In genomic region chr5:111834926-111835599, GRCh38 we compare ENCODE assay signal across 20 cellular contexts.
DNase-seq lines count a peak whose midpoint lies in the region; ATAC-seq, FAIRE-seq and TF ChIP-seq lines count a peak whose summit lies in the region.
"Had no signal": no experiment of that assay in that cellular context is flagged by ENCODE, and none has a peak within 500 bp of the region (broad histone marks: within the 10 kb centered on the region; RNA-seq: fewer than 3 reads in every experiment).

No MANE protein-coding gene starts in this region.

- no peaks in the 10 kb centered on the region for H3K36me3 Mint-ChIP-seq in natural killer cell treated with Interleukin-12 subunit alpha and Interleukin-12 subunit beta and Interleukin-15 and Interleukin-18, amount 100 ng/mL, for 72 hours
- H3K36me3 Mint-ChIP-seq: CD14-positive monocyte; stimulated activated naive B cell treated with anti-CD40 and anti-IgM and Interleukin-4, amounts not matched to agents 10 μg/mL and 1 μg/mL and 100 μg/mL, for 72 hours had no signal

- no peaks in the 10 kb centered on the region for H3K9me3 Mint-ChIP-seq in natural killer cell treated with Interleukin-12 subunit alpha and Interleukin-12 subunit beta and Interleukin-15 and Interleukin-18, amount 100 ng/mL, for 72 hours
- H3K9me3 Mint-ChIP-seq: stimulated activated naive B cell treated with anti-CD40 and anti-IgM and Interleukin-4, amounts not matched to agents 10 μg/mL and 1 μg/mL and 100 μg/mL, for 72 hours had no signal

- H3K9me3 ChIP-seq in GM12878 (replicated peaks; ENCODE audit: control insufficient read depth, insufficient read depth, low read length) = no peaks in the 10 kb centered on the region; the same call in 2 of the 3 replicates
- H3K9me3 ChIP-seq: gastroesophageal sphincter, HAP-1, left lung, prostate gland had no signal

- SMC1A ChIA-PET in GM12878 (lab: Charles Lee; ENCODE audit: uncharacterized antibody, unreplicated experiment) = interaction anchor here (0.9 to 1.0 kb wide), 4 partner anchors 14 to 311 kb away, joined by 3 to 7 read pairs (median 4); no protein-coding TSS in a partner anchor

- in situ Hi-C loops in GM12878 (cut with MboI) = no loop called here

- H2AFZ ChIP-seq in GM12878 (ENCODE audit: control insufficient read depth, low read depth, low read length) = no peak overlapping the region

- H3K4me1 ChIP-seq in GM12878 (ENCODE audit: control insufficient read depth, insufficient read depth, low read length) = no peaks in the 10 kb centered on the region
- H3K4me1 ChIP-seq: gastroesophageal sphincter, HAP-1, left lung, prostate gland had no signal

- no peaks in the 10 kb centered on the region for H3K4me1 Mint-ChIP-seq in natural killer cell treated with Interleukin-12 subunit alpha and Interleukin-12 subunit beta and Interleukin-15 and Interleukin-18, amount 100 ng/mL, for 72 hours (ENCODE audit: low read depth in 2 of 2)
- H3K4me1 Mint-ChIP-seq: stimulated activated naive B cell treated with anti-CD40 and anti-IgM and Interleukin-4, amounts not matched to agents 10 μg/mL and 1 μg/mL and 100 μg/mL, for 72 hours had no signal

- no peak for TF ChIP-seq POLR2A in GM12878 (IDR thresholded peaks at IDR 0.05; ENCODE audit: low read depth, low read length)

- DNase-seq in GM03348 (ENCODE audit: low spot score) (peak; percentile 42), LHCN-M2 (ENCODE audit: low read depth) (peak; percentile 10), GM12878 (ENCODE audit: low read depth, low spot score) (no peak), lung microvascular endothelial cell (ENCODE audit: low read depth in 2 of 2) (peak; percentile 3 to 7)
- DNase-seq in natural killer cell treated with Interleukin-12 subunit alpha and Interleukin-12 subunit beta and Interleukin-15 and Interleukin-18, amount 100 ng/mL, for 72 hours (ENCODE audit: low spot score) = no peak
- no peak for DNase-seq in stimulated activated naive CD4-positive, alpha-beta T cell treated with Interleukin-2 at 50 U/mL for 16 hours (lab: John Stamatoyannopoulos, UW)
- DNase-seq: activated naive CD4-positive, alpha-beta T cell treated with anti-CD3 and anti-CD28 coated beads, Interleukin-2, amount 50 U/mL, for 16 hours; central memory CD4-positive, alpha-beta T cell; effector CD8-positive, alpha-beta T cell; left lung; NCI-H1930; NCI-H524 treated with DMSO at 0.1 percent for 48 hours; stimulated activated naive B cell treated with anti-CD40 and anti-IgM and Interleukin-4, amounts not matched to agents 10 μg/mL and 1 μg/mL and 100 μg/mL, for 72 hours; trophoblast cell had no signal

- H3K27ac ChIP-seq in GM12878 (ENCODE audit: control insufficient read depth, insufficient read depth) = no peak overlapping the region
- H3K27ac ChIP-seq: gastroesophageal sphincter, left lung, prostate gland had no signal

- POLR2A ChIA-PET in GM12878 (lab: Charles Lee) = no interaction called here

- no TSS peak for BruUV-seq in GM12878 (replicated peaks; lab: Mats Ljungman, UMichigan)

- ATAC-seq in GM12878 (peak; percentile 51; the same call in 2 of the 3 replicates), HG03457 (IDR thresholded peaks at IDR 0.05; ENCODE audit: unreplicated experiment) (no peak), GM19463 (IDR thresholded peaks at IDR 0.05; ENCODE audit: unreplicated experiment) (no peak)
- ATAC-seq in natural killer cell treated with Interleukin-12 subunit alpha and Interleukin-12 subunit beta and Interleukin-15 and Interleukin-18, amount 100 ng/mL, for 72 hours = no peak
- ATAC-seq: gastroesophageal sphincter, left lung had no signal

- H3K27me3 ChIP-seq in GM12878 (replicated peaks in 1 of 2; ENCODE audit: control insufficient read depth in 2 of 2, insufficient read depth in 2 of 2, low read length in 1 of 2) = no peaks in the 10 kb centered on the region
- H3K27me3 ChIP-seq: gastroesophageal sphincter, left lung had no signal

- RAD21 ChIA-PET in GM12878 (lab: Charles Lee; ENCODE audit: unreplicated experiment) = interaction anchor here (0.7 to 0.9 kb wide), 2 partner anchors 284 to 311 kb away, joined by 3 read pairs; no protein-coding TSS in a partner anchor

- WGBS in GM12878 (ENCODE audit: insufficient coverage, insufficient replicate concordance, low lambda C conversion rate, missing lambda C conversion rate) = 48% methylated on average over 2 of the region's 2 CpGs

- no peak overlapping the region for H3K9ac ChIP-seq in GM12878 (ENCODE audit: control insufficient read depth, insufficient read depth, low read length)

- H3K36me3 ChIP-seq in GM12878 (ENCODE audit: control insufficient read depth in 2 of 2, insufficient read depth in 2 of 2, low read length in 1 of 2) = no peaks in the 10 kb centered on the region
- H3K36me3 ChIP-seq: gastroesophageal sphincter, HAP-1, left lung, prostate gland had no signal

- H3K4me2 ChIP-seq in GM12878 (ENCODE audit: control insufficient read depth, insufficient read depth) = no peak overlapping the region

- no peaks in the 10 kb centered on the region for H3K79me2 ChIP-seq in GM12878 (ENCODE audit: control insufficient read depth, insufficient read depth, low read length)

- H3K4me3 ChIP-seq in GM12878 = no peak overlapping the region
- H3K4me3 ChIP-seq: gastroesophageal sphincter, HAP-1, left lung, prostate gland had no signal

- H3K27me3 Mint-ChIP-seq in natural killer cell treated with Interleukin-12 subunit alpha and Interleukin-12 subunit beta and Interleukin-15 and Interleukin-18, amount 100 ng/mL, for 72 hours = peaks cover 9 to 19% of the 10 kb centered on the region in 2 donors
- H3K27me3 Mint-ChIP-seq: stimulated activated naive B cell treated with anti-CD40 and anti-IgM and Interleukin-4, amounts not matched to agents 10 μg/mL and 1 μg/mL and 100 μg/mL, for 72 hours had no signal

- TF ChIP-seq EP300 in GM12878 (IDR thresholded peaks at IDR 0.05; ENCODE audit: borderline replicate concordance in 1 of 2, control insufficient read depth in 1 of 2, low read depth in 2 of 2, low read length in 2 of 2) = no peak

- FAIRE-seq in GM12878 (lab: Jason Lieb, UNC) = no peak

- TF ChIP-seq RAD21 in GM12878 (IDR thresholded peaks at IDR 0.05; ENCODE audit: insufficient read depth, low read depth, low read length) = peak; percentile 66

- H3K4me3 Mint-ChIP-seq in natural killer cell treated with Interleukin-12 subunit alpha and Interleukin-12 subunit beta and Interleukin-15 and Interleukin-18, amount 100 ng/mL, for 72 hours = no peak overlapping the region
- H3K4me3 Mint-ChIP-seq: CD14-positive monocyte; stimulated activated naive B cell treated with anti-CD40 and anti-IgM and Interleukin-4, amounts not matched to agents 10 μg/mL and 1 μg/mL and 100 μg/mL, for 72 hours had no signal

- CTCF ChIA-PET in GM12878 (lab: Yijun Ruan, JAX) = interaction anchor here (1.2 kb wide), 1 partner anchor 311 kb away, joined by 9 read pairs; no protein-coding TSS in a partner anchor

- no peak for TF ChIP-seq CTCF in GM12878 (IDR thresholded peaks at IDR 0.05 in 2 of 3, conservative IDR thresholded peaks at IDR 0.05 in 1 of 3; ENCODE audit: control insufficient read depth in 2 of 3, extremely low read depth in 1 of 3, insufficient read depth in 1 of 3, low read depth in 3 of 3, low read length in 3 of 3)

- H4K20me1 ChIP-seq in GM12878 (ENCODE audit: control insufficient read depth, insufficient read depth) = no peaks in the 10 kb centered on the region

- no peak overlapping the region for H3K27ac Mint-ChIP-seq in natural killer cell treated with Interleukin-12 subunit alpha and Interleukin-12 subunit beta and Interleukin-15 and Interleukin-18, amount 100 ng/mL, for 72 hours
- H3K27ac Mint-ChIP-seq: CD14-positive monocyte; stimulated activated naive B cell treated with anti-CD40 and anti-IgM and Interleukin-4, amounts not matched to agents 10 μg/mL and 1 μg/mL and 100 μg/mL, for 72 hours had no signal

- intact Hi-C loops in GM12878 (cut with micrococcal nuclease; ENCODE audit: unreplicated experiment) = loop anchor here (2.0 to 10.0 kb wide), 2 partner anchors 280 to 312 kb away; no protein-coding TSS in a partner anchor

TF ChIP-seq in GM12878, 131 proteins besides CTCF, POLR2A, EP300 and RAD21:
- TF ChIP-seq SMC3 (IDR thresholded peaks at IDR 0.05; ENCODE audit: borderline replicate concordance, low read length) (0 out of 2 replicates have a peak, but pooled peaks have one; percentile 29), SP1 (IDR thresholded peaks at IDR 0.05; ENCODE audit: low read depth, low read length) (no peak)
TF ChIP-seq in GM12878: peak in this region for 1.

Comparison
In these comparisons a context has a peak if more than half of its experiments do, and no peak if none do; other contexts are left out.
1. DNase-seq: peak in GM03348 (single experiment), LHCN-M2 (single experiment) and lung microvascular endothelial cell (2 of 2); none in GM12878 (single experiment), natural killer cell treated with Interleukin-12 subunit alpha and Interleukin-12 subunit beta and Interleukin-15 and Interleukin-18, amount 100 ng/mL, for 72 hours (single experiment) and stimulated activated naive CD4-positive, alpha-beta T cell treated with Interleukin-2 at 50 U/mL for 16 hours (single experiment).